Comparison of ENCODE assay signal across 12 cellular contexts in the genomic region with DNA sequence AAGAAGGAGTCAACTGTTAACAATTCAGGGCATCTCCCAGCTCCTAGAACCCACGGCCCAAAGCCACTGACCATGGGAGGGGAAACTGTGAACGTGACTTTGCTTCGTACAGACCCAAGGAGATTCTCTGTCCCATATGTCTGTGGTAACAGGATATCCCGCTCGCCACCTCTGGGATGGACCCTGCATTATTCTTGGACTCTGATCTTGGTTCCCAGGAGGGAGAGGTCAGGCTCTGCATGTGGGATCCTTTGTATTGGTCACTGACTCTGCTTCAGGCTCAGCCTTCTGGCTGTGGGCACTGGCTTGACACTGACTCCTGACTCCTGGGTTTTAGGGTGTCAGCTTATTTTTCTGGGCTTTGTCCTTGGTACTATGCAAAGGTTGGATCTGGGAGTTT. TPM values are rescaled to one million over a fixed set of nuclear protein-coding genes. Genes with fewer than 3 reads are reported as not detected.
"Had no signal": no experiment of that assay in that cellular context is flagged by ENCODE, and none has a peak within 500 bp of the region (broad histone marks: within the 10 kb centered on the region; RNA-seq: fewer than 3 reads in every experiment).

No MANE protein-coding gene starts in this region.

- H2AFZ ChIP-seq: GM23248, GM23338 had no signal

- DNase-seq: GM23248, GOT3, H7, H9, HCEC 1CT, HFFc6 had no signal

- FAIRE-seq: H1, H54 had no signal

- H3K27ac Mint-ChIP-seq: GM23338, H9, HFFc6 had no signal

- H3K9me3 ChIP-seq: HAP-1 had no signal

- H3K4me1 Mint-ChIP-seq: GM23338, H9 had no signal

- H3K9ac ChIP-seq: GM23248 had no signal

- H3K4me3 ChIP-seq: GM23248, GM23338, HAP-1 had no signal

- ATAC-seq: GM23338, HCT116 had no signal

- H3K9me3 Mint-ChIP-seq: GM23338, H9, HFFc6 had no signal

- H3K36me3 ChIP-seq: HAP-1 had no signal

- H3K27ac ChIP-seq: GM23248 had no signal

- H3K4me1 ChIP-seq: HAP-1 had no signal

- H3K4me3 Mint-ChIP-seq: GM23338, H9, HFFc6 had no signal

- H3K4me2 ChIP-seq: GM23338 had no signal

RNA-seq across cellular contexts. Expression of a gene that starts 13.5 kb away (rescaled TPM):
- total RNA-seq: GM23248, GM23338, H1, H4, H7, H9, HFFc6 had no signal
- polyA plus RNA-seq: GM23248, GM23338, H1 had no signal
